24 cellular contexts compared by ENCODE assay signal in genomic region chr3:77563012-77563411, GRCh38.
A peak's percentile ranks its signal among the peaks of the same experiment; 100 is the strongest.
DNase-seq lines count a peak whose midpoint lies in the region; ATAC-seq, FAIRE-seq and TF ChIP-seq lines count a peak whose summit lies in the region.
"Had no signal": no experiment of that assay in that cellular context is flagged by ENCODE, and none has a peak within 500 bp of the region (broad histone marks: within the 10 kb centered on the region; RNA-seq: fewer than 3 reads in every experiment).

No MANE protein-coding gene starts in this region.

- CTCF ChIA-PET in PC-3 (lab: Charles Lee), result no interaction called here

- no peaks in the 10 kb centered on the region for H3K27me3 ChIP-seq in PC-3 (ENCODE audit: low read length)
- H3K27me3 ChIP-seq: SJSA1 had no signal

- no peaks in the 10 kb centered on the region for H3K9me3 ChIP-seq in PC-3 (ENCODE audit: low read length)
- H3K9me3 ChIP-seq: SJSA1 had no signal

- no peaks in the 10 kb centered on the region for H3F3A ChIP-seq in PC-3 (ENCODE audit: low read length, unreplicated experiment)

- no peak overlapping the region for H3K4me2 ChIP-seq in PC-3 (ENCODE audit: low read length)

- peak; percentile 11 for DNase-seq in NCI-H510A treated with DMSO at 0.1 percent for 48 hours (lab: John Stamatoyannopoulos, UW)
- DNase-seq in NCI-H510A (lab: John Stamatoyannopoulos, UW), result no peak
- peak; percentile 65 for DNase-seq in PC-3
- DNase-seq in renal cortical epithelial cell (ENCODE audit: low read depth), result peak; percentile 7
- no peak for DNase-seq in DMS153 (lab: John Stamatoyannopoulos, UW)
- DNase-seq in sciatic nerve (ENCODE audit: low spot score), result no peak
- no peak for DNase-seq in GOT3 (lab: John Stamatoyannopoulos, UW)
- DNase-seq: CD4-positive, CD25-positive, alpha-beta regulatory T cell; COR-L47; DMS 273 treated with DMSO at 0.1 percent for 48 hours; EL; GF-D8; Kasumi-1; NCI-H1694 treated with DMSO at 0.1 percent for 48 hours; NCI-H2081 treated with DMSO at 0.1 percent for 48 hours; NCI-H446 treated with DMSO at 0.1 percent for 48 hours; NCI-H748 treated with DMSO at 0.1 percent for 48 hours had no signal

- H3K9ac ChIP-seq in PC-3 (ENCODE audit: low read length), result no peak overlapping the region

- ATAC-seq in PC-3 (peak; percentile 37; the same call in 1 of the 2 replicates), sciatic nerve (no peak)
- ATAC-seq: Right ventricle myocardium inferior had no signal

- no peaks in the 10 kb centered on the region for H3K79me2 ChIP-seq in PC-3 (ENCODE audit: low read length)

- H3K9me2 ChIP-seq in PC-3 (replicated peaks; ENCODE audit: low read length), result no peaks in the 10 kb centered on the region

- intact Hi-C loops in PC-3 (cut with micrococcal nuclease) (no loop called here), sciatic nerve (cut with DNase I) (no loop called here)

- no peaks in the 10 kb centered on the region for H4K20me1 ChIP-seq in PC-3 (ENCODE audit: low read length)

- H3K36me3 ChIP-seq in PC-3 (ENCODE audit: low read depth, low read length), result no peaks in the 10 kb centered on the region
- H3K36me3 ChIP-seq: SJSA1 had no signal

- peak; percentile 29 for FAIRE-seq in endometrium (lab: Jason Lieb, UNC)
- FAIRE-seq: A204.1, GM19239, H54, RCC 7860 had no signal

- H3K4me3 ChIP-seq in PC-3 (ENCODE audit: low read length), result no peak overlapping the region
- H3K4me3 ChIP-seq: SJSA1 had no signal

- H3K27ac ChIP-seq in PC-3 (ENCODE audit: low read length), result no peak overlapping the region
- H3K27ac ChIP-seq: SJSA1 had no signal

- BruUV-seq in PC-3 (replicated peaks; lab: Mats Ljungman, UMichigan), result no TSS peak

- POLR2A ChIA-PET in PC-3 (lab: Charles Lee; ENCODE audit: unreplicated experiment), result no interaction called here

- TF ChIP-seq CTCF in PC-3 (conservative IDR thresholded peaks at IDR 0.05; ENCODE audit: low read depth, low read length), result no peak

- no peak overlapping the region for H2AFZ ChIP-seq in PC-3 (ENCODE audit: low read length)

- no peaks in the 10 kb centered on the region for H3K4me1 ChIP-seq in PC-3 (ENCODE audit: insufficient read depth, low read length)
- H3K4me1 ChIP-seq: SJSA1 had no signal

Comparison
In these comparisons a context has a peak if more than half of its experiments do, and no peak if none do; other contexts are left out.
1. DNase-seq: peak in NCI-H510A treated with DMSO at 0.1 percent for 48 hours (single experiment), PC-3 (single experiment) and renal cortical epithelial cell (single experiment); none in NCI-H510A (single experiment), DMS153 (single experiment), sciatic nerve (single experiment) and GOT3 (single experiment).